ENCODE assay signal across 8 cellular contexts in the genomic region with DNA sequence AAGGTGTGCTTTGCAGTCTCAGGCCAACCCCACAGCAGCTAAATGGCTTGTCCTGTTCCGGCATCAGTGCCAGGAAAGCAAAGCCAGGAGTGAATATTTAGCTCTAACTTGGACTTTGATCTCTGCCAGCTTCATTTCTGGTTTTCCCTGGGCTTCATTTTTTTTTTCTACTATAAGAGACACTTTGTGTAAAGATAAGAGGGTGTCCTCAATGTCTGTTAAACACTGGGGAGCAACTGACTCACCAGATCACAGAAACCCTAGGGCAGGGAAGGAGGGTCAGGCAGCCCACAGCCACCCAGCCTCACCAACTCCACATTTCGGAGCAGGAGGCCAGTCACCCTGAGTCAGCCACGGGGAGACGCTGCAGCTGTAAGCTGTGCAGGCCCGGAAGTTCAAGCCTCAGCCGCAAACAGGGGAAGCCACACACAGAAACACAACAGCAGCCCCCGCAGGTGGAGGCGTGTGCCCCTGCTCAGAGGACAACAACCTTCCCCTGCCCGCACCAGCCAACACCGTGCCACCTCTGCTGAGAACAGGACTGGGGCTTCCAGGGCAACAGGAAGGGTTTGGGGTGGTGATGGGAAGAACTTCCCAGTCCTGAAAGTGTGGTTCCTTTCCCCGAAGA. TPM values are rescaled to one million over a fixed set of nuclear protein-coding genes. Genes with fewer than 3 reads are reported as not detected.
A peak's percentile ranks its signal among the peaks of the same experiment; 100 is the strongest.
DNase-seq lines count a peak whose midpoint lies in the region; TF ChIP-seq lines count a peak whose summit lies in the region.

No MANE protein-coding gene starts in this region.

- H3K4me1 Mint-ChIP-seq in nephron: peaks cover 47% of the 10 kb centered on the region

- intact Hi-C loops in esophagus squamous epithelium (cut with DNase I): loop anchor here (5.0 kb wide), 1 partner anchor 42 kb away; the partner anchor contains the start of gene SCNN1A

- no peak overlapping the region; the same call in 1 of the 2 replicates for H3K4me3 ChIP-seq in GM12864 (ENCODE audit: low read depth, low read length)
- peak overlapping the region; percentile 28 for H3K4me3 ChIP-seq in HEK293 (ENCODE audit: low read depth, low read length)
- H3K4me3 ChIP-seq in esophagus squamous epithelium: peak overlapping the region; percentile 17 to 96 (median 81)

- H3K4me1 ChIP-seq in HEK293 (ENCODE audit: control insufficient read depth, insufficient read depth, low read length) (peaks cover 27% of the 10 kb centered on the region), esophagus squamous epithelium (peaks cover 81 to 97% (median 82%) of the 10 kb centered on the region in 3 donors)

- DNase-seq in GM12864 (ENCODE audit: low read depth) (peak; percentile 51), NOMO-1 (lab: John Stamatoyannopoulos, UW; ENCODE audit: unreplicated experiment in 2 of 2) (peak; percentile 53 to 67), activated T-cell treated with anti-CD3 and anti-CD28 coated beads for 24 hours (ENCODE audit: low read depth) (peak; percentile 85), esophagus squamous epithelium (lab: John Stamatoyannopoulos, UW) (no peak), stromal cell of bone marrow (ENCODE audit: low read depth) (peak; percentile 82), NCI-H187 (lab: John Stamatoyannopoulos, UW) (no peak)

- no peaks in the 10 kb centered on the region for H3K9me3 ChIP-seq in HEK293 (ENCODE audit: control insufficient read depth, insufficient read depth, low read depth, low read length)
- no peaks in the 10 kb centered on the region for H3K9me3 ChIP-seq in esophagus squamous epithelium

- peak in 1 of 4 donors; percentile 49 for TF ChIP-seq POLR2A in esophagus squamous epithelium (IDR thresholded peaks at IDR 0.05)

- H3K36me3 ChIP-seq in HEK293 (ENCODE audit: control insufficient read depth in 2 of 2, insufficient read depth in 1 of 2, low read length in 2 of 2) (peaks cover 22 to 54% of the 10 kb centered on the region in 2 experiments), esophagus squamous epithelium (peaks cover 21 to 46% (median 35%) of the 10 kb centered on the region in 3 donors)

- H3K27ac ChIP-seq in HEK293 (ENCODE audit: extremely low read depth, low read depth, low read length) (peak overlapping the region; percentile 90), esophagus squamous epithelium (peak overlapping the region; percentile 95 to 100 (median 96))

- no peaks in the 10 kb centered on the region for H3K27me3 ChIP-seq in esophagus squamous epithelium

- 0 to 2% methylated on average over 3 to 11 of the region's 11 CpGs for WGBS in esophagus squamous epithelium, 2 donors

- no peak overlapping the region for H3K4me3 Mint-ChIP-seq in nephron

- POLR2A ChIA-PET in HEK293 (lab: Yijun Ruan, JAX): interaction anchor here (0.8 to 4.6 kb wide), 17 partner anchors 8 to 354 kb away, joined by 3 to 37 read pairs (median 5); partner anchors contain the start of genes GAPDH, MRPL51, VAMP1 and ZNF384

- no peaks in the 10 kb centered on the region for H3K27me3 Mint-ChIP-seq in nephron (ENCODE audit: low read depth)

- peaks cover 37% of the 10 kb centered on the region for H3K36me3 Mint-ChIP-seq in nephron (ENCODE audit: low read depth)

- CTCF ChIA-PET in HEK293 (lab: Yijun Ruan, JAX): interaction anchor here (0.6 to 3.0 kb wide), 19 partner anchors 9 to 273 kb away, joined by 3 to 28 read pairs (median 4); no protein-coding TSS in a partner anchor

- peak; percentile 68 for TF ChIP-seq CTCF in GM12864 (IDR thresholded peaks at IDR 0.05; ENCODE audit: low read depth, low read length, missing control alignments)
- peak; percentile 77 for TF ChIP-seq CTCF in HEK293 (tag by site-specific recombination; IDR thresholded peaks at IDR 0.05)
- TF ChIP-seq CTCF in esophagus squamous epithelium (IDR thresholded peaks at IDR 0.05): peak; percentile 24 to 63 (median 56)
- TF ChIP-seq CTCF in nephron (IDR thresholded peaks at IDR 0.05; ENCODE audit: unreplicated experiment in 3 of 3): peak; percentile 21 to 47 (median 43)

- H3K9me3 Mint-ChIP-seq in nephron: no peaks in the 10 kb centered on the region

- H3K27ac Mint-ChIP-seq in nephron: no peak overlapping the region

TF ChIP-seq in HEK293, 187 proteins besides CTCF, POLR2A, EP300 and RAD21:
- TF ChIP-seq ELK4 (IDR thresholded peaks at IDR 0.05; ENCODE audit: borderline replicate concordance, low read depth, low read length): no peak
- no peak for TF ChIP-seq ZNF146 (tag by site-specific recombination; IDR thresholded peaks at IDR 0.05)
- peak; percentile 81 for TF ChIP-seq EGR2 (tag by site-specific recombination; IDR thresholded peaks at IDR 0.05; ENCODE audit: low read depth)
- TF ChIP-seq ZNF830 (tag by site-specific recombination; IDR thresholded peaks at IDR 0.05; ENCODE audit: low read depth): no peak
- TF ChIP-seq ZNF335 (tag by site-specific recombination; conservative IDR thresholded peaks at IDR 0.05): peak; percentile 40; the same call in 1 of the 2 replicates
- TF ChIP-seq ZNF654 (tag by site-specific recombination; IDR thresholded peaks at IDR 0.05; ENCODE audit: low read depth): peak; percentile 23; the same call in 1 of the 2 replicates
- TF ChIP-seq, protein P1, sequence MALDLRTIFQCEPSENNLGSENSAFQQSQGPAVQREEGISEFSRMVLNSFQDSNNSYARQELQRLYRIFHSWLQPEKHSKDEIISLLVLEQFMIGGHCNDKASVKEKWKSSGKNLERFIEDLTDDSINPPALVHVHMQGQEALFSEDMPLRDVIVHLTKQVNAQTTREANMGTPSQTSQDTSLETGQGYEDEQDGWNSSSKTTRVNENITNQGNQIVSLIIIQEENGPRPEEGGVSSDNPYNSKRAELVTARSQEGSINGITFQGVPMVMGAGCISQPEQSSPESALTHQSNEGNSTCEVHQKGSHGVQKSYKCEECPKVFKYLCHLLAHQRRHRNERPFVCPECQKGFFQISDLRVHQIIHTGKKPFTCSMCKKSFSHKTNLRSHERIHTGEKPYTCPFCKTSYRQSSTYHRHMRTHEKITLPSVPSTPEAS (tag by site-specific recombination; IDR thresholded peaks at IDR 0.05): no peak
- TF ChIP-seq ZFHX2 (tag by site-specific recombination; conservative IDR thresholded peaks at IDR 0.05): peak; percentile 91
- no peak for TF ChIP-seq MZF1 (tag by site-specific recombination; IDR thresholded peaks at IDR 0.05; ENCODE audit: borderline replicate concordance)
- peak; percentile 86 for TF ChIP-seq ZBTB11 (tag by site-specific recombination; conservative IDR thresholded peaks at IDR 0.05; ENCODE audit: low read depth)
- TF ChIP-seq, protein P2, sequence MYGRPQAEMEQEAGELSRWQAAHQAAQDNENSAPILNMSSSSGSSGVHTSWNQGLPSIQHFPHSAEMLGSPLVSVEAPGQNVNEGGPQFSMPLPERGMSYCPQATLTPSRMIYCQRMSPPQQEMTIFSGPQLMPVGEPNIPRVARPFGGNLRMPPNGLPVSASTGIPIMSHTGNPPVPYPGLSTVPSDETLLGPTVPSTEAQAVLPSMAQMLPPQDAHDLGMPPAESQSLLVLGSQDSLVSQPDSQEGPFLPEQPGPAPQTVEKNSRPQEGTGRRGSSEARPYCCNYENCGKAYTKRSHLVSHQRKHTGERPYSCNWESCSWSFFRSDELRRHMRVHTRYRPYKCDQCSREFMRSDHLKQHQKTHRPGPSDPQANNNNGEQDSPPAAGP (tag by site-specific recombination; IDR thresholded peaks at IDR 0.05): peak; percentile 42
- TF ChIP-seq ZNF169 (tag by site-specific recombination; IDR thresholded peaks at IDR 0.05): 0 out of 2 replicates have a peak, but pooled peaks have one; percentile 42
TF ChIP-seq in HEK293: peak in this region for 7.

RNA-seq across cellular contexts. Expression of gene TNFRSF1A, which starts 6.3 kb away (rescaled TPM):
- 100 to 1,000 TPM; 121 to 190 (median 134) TPM for total RNA-seq in esophagus squamous epithelium

RNA-seq across cellular contexts. Expression of gene PLEKHG6, which starts 25.1 kb away (rescaled TPM):
- total RNA-seq in esophagus squamous epithelium: 10 to 100 TPM; 13.9 to 61.7 (median 29.2) TPM

RNA-seq across cellular contexts. Expression of gene SCNN1A, which starts 39.8 kb away (rescaled TPM):
- 100 to 1,000 TPM in 3 of 4 donors, 10 to 100 TPM in 1; 88.9 to 266 (median 111) TPM for total RNA-seq in esophagus squamous epithelium

RNA-seq across cellular contexts. Expression of gene LTBR, which starts 48.4 kb away (rescaled TPM):
- total RNA-seq in esophagus squamous epithelium: 100 to 1,000 TPM in 3 of 4 donors, 10 to 100 TPM in 1; 98.2 to 171 (median 136) TPM

Comparison
In these comparisons a context has a peak if more than half of its experiments do, and no peak if none do; other contexts are left out.
1. DNase-seq: peak in GM12864 (single experiment), NOMO-1 (2 of 2), activated T-cell treated with anti-CD3 and anti-CD28 coated beads for 24 hours (single experiment) and stromal cell of bone marrow (single experiment); none in esophagus squamous epithelium (single experiment) and NCI-H187 (0 of 2).
2. Peak in every context shown above with its lines, with median percentiles within 50 percentile points of each other: CTCF ChIP-seq.